ENCODE assay signal across 9 cellular contexts in the genomic region with DNA sequence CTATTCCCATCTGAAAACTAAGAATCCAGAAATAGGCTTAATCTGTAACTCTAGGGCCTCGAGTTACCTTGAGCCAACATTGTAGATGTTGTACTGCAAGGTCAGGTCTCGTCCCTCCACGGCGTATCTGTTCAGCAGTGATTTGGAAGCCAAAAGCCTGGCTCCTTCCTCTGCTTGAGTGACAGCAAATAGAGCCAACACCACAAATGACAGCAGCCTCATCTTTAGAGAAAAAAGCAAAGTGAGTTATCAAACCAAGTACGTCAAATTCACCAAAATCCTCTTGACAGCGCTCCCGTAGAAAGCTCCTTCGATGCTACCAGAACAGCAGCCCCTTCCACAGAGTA. TPM values are rescaled to one million over a fixed set of nuclear protein-coding genes. Genes with fewer than 3 reads are reported as not detected.
DNase-seq lines count a peak whose midpoint lies in the region; ATAC-seq, FAIRE-seq and TF ChIP-seq lines count a peak whose summit lies in the region.
"Had no signal": no experiment of that assay in that cellular context is flagged by ENCODE, and none has a peak within 500 bp of the region (broad histone marks: within the 10 kb centered on the region; RNA-seq: fewer than 3 reads in every experiment).

No MANE protein-coding gene starts in this region.

- peaks cover 25% of the 10 kb centered on the region for H3K36me3 Mint-ChIP-seq in T-helper 1 cell treated with Interleukin-12 subunit alpha and Interleukin-12 subunit beta and Interleukin-4 antibody, amounts not matched to agents 30 μg/mL and 1 μg/mL, for 36 hours (ENCODE audit: low read depth)
- peaks cover 41% of the 10 kb centered on the region for H3K36me3 Mint-ChIP-seq in activated T-helper 2 cell treated with anti-CD3 and anti-CD28 coated beads, Interferon-gamma antibody, Interleukin-2, Interleukin-4, amounts not matched to agents 10 μg/mL and 5 μg/mL and 100 μg/mL, durations not matched to agents 14 hours and 24 hours and 36 hours (ENCODE audit: low read depth)

- H3K4me3 Mint-ChIP-seq in T-helper 1 cell treated with Interleukin-12 subunit alpha and Interleukin-12 subunit beta and Interleukin-4 antibody, amounts not matched to agents 30 μg/mL and 1 μg/mL, for 36 hours: peak overlapping the region; percentile 91
- peak overlapping the region; percentile 98 for H3K4me3 Mint-ChIP-seq in activated T-helper 2 cell treated with anti-CD3 and anti-CD28 coated beads, Interferon-gamma antibody, Interleukin-2, Interleukin-4, amounts not matched to agents 10 μg/mL and 5 μg/mL and 100 μg/mL, durations not matched to agents 14 hours and 24 hours and 36 hours (ENCODE audit: low read depth)

- H2AFZ ChIP-seq in keratinocyte (ENCODE audit: control insufficient read depth, low read length): no peak overlapping the region

- peak overlapping the region; percentile 69 for H3K4me2 ChIP-seq in keratinocyte (ENCODE audit: control insufficient read depth, extremely low read depth, insufficient read depth, low read depth, low read length)

- peaks cover under 1% of the 10 kb centered on the region for H3K27me3 ChIP-seq in keratinocyte (ENCODE audit: control insufficient read depth, extremely low read depth, insufficient read depth, low read length)
- no peaks in the 10 kb centered on the region for H3K27me3 ChIP-seq in stomach smooth muscle (ENCODE audit: control insufficient read depth in 1 of 2, insufficient read depth in 2 of 2, low read length in 2 of 2)

- H3K9me3 ChIP-seq in keratinocyte (ENCODE audit: control insufficient read depth, low read depth, low read length): no peaks in the 10 kb centered on the region
- no peaks in the 10 kb centered on the region for H3K9me3 ChIP-seq in stomach smooth muscle (ENCODE audit: control insufficient read depth in 2 of 2, low read length in 2 of 2)

- intact Hi-C loops in activated T-helper 2 cell treated with anti-CD3 and anti-CD28 coated beads, Interferon-gamma antibody, Interleukin-2, Interleukin-4, amounts not matched to agents 10 μg/mL and 5 μg/mL and 100 μg/mL, durations not matched to agents 14 hours and 24 hours and 36 hours (cut with micrococcal nuclease): loop anchor here (1.0 to 2.0 kb wide), 2 partner anchors 34 to 47 kb away; partner anchors contain the start of gene LAMTOR2

- H3K4me3 ChIP-seq in keratinocyte (ENCODE audit: control insufficient read depth in 2 of 3, extremely low read depth in 1 of 3, insufficient read depth in 2 of 3, low read depth in 1 of 3, low read length in 3 of 3): peak overlapping the region; percentile 70 to 76 (median 73)
- H3K4me3 ChIP-seq in stomach smooth muscle (ENCODE audit: low read length in 2 of 2): peak overlapping the region; percentile 76 to 91

- peaks cover 5% of the 10 kb centered on the region for H3K27me3 Mint-ChIP-seq in T-helper 1 cell treated with Interleukin-12 subunit alpha and Interleukin-12 subunit beta and Interleukin-4 antibody, amounts not matched to agents 30 μg/mL and 1 μg/mL, for 36 hours (ENCODE audit: low read depth)
- H3K27me3 Mint-ChIP-seq in activated T-helper 2 cell treated with anti-CD3 and anti-CD28 coated beads, Interferon-gamma antibody, Interleukin-2, Interleukin-4, amounts not matched to agents 10 μg/mL and 5 μg/mL and 100 μg/mL, durations not matched to agents 14 hours and 24 hours and 36 hours (ENCODE audit: low read depth): peaks cover 3% of the 10 kb centered on the region

- FAIRE-seq in keratinocyte (lab: Jason Lieb, UNC): no peak
- FAIRE-seq: A204.1 had no signal

- peak overlapping the region; percentile 84 for H3K27ac Mint-ChIP-seq in T-helper 1 cell treated with Interleukin-12 subunit alpha and Interleukin-12 subunit beta and Interleukin-4 antibody, amounts not matched to agents 30 μg/mL and 1 μg/mL, for 36 hours
- peak overlapping the region; percentile 90 for H3K27ac Mint-ChIP-seq in activated T-helper 2 cell treated with anti-CD3 and anti-CD28 coated beads, Interferon-gamma antibody, Interleukin-2, Interleukin-4, amounts not matched to agents 10 μg/mL and 5 μg/mL and 100 μg/mL, durations not matched to agents 14 hours and 24 hours and 36 hours

- peaks cover 22% of the 10 kb centered on the region for H3K4me1 Mint-ChIP-seq in T-helper 1 cell treated with Interleukin-12 subunit alpha and Interleukin-12 subunit beta and Interleukin-4 antibody, amounts not matched to agents 30 μg/mL and 1 μg/mL, for 36 hours (ENCODE audit: low read depth)
- H3K4me1 Mint-ChIP-seq in activated T-helper 2 cell treated with anti-CD3 and anti-CD28 coated beads, Interferon-gamma antibody, Interleukin-2, Interleukin-4, amounts not matched to agents 10 μg/mL and 5 μg/mL and 100 μg/mL, durations not matched to agents 14 hours and 24 hours and 36 hours (ENCODE audit: low read depth): peaks cover 19% of the 10 kb centered on the region

- dilution Hi-C loops in keratinocyte (cut with MboI; ENCODE audit: extremely low pct_ligation_motif_present, low sequenced_read_pairs): no loop called here

- no peak for TF ChIP-seq CTCF in keratinocyte (optimal IDR thresholded peaks at IDR 0.05 in 1 of 3, IDR thresholded peaks at IDR 0.05 in 1 of 3, conservative IDR thresholded peaks at IDR 0.05 in 1 of 3; ENCODE audit: extremely low read depth in 1 of 3, insufficient read depth in 2 of 3, low read length in 3 of 3)

- peaks cover 22% of the 10 kb centered on the region for H3K79me2 ChIP-seq in keratinocyte (ENCODE audit: control insufficient read depth, insufficient read depth, low read length)

- peak overlapping the region; percentile 51 for H3K27ac ChIP-seq in keratinocyte (ENCODE audit: control insufficient read depth, insufficient read depth, low read length)
- H3K27ac ChIP-seq in stomach smooth muscle (ENCODE audit: low read length): peak overlapping the region; percentile 24

- H3K9me1 ChIP-seq in keratinocyte (ENCODE audit: control insufficient read depth, extremely low read depth, insufficient read depth, low read length): no peaks in the 10 kb centered on the region

- DNase-seq in T-helper 1 cell (no peak), keratinocyte (ENCODE audit: low read depth, low spot score) (no peak), LoVo (ENCODE audit: low spot score) (no peak), NCI-H748 (lab: John Stamatoyannopoulos, UW; ENCODE audit: unreplicated experiment) (no peak)
- no peak for DNase-seq in activated T-helper 2 cell treated with anti-CD3 and anti-CD28 coated beads, Interferon-gamma antibody, Interleukin-2, Interleukin-4, amounts not matched to agents 10 μg/mL and 5 μg/mL and 100 μg/mL, durations not matched to agents 14 hours and 24 hours and 36 hours (ENCODE audit: low spot score)

- H3K9ac ChIP-seq in keratinocyte (ENCODE audit: control insufficient read depth, extremely low read depth, insufficient read depth, low read length): peak overlapping the region; percentile 80
- peak overlapping the region; percentile 73 to 81 for H3K9ac ChIP-seq in stomach smooth muscle (ENCODE audit: low read length in 2 of 2)

- H3K36me3 ChIP-seq in keratinocyte (ENCODE audit: control insufficient read depth in 2 of 2, extremely low read depth in 1 of 2, insufficient read depth in 2 of 2, low read length in 2 of 2): peaks cover 3 to 14% of the 10 kb centered on the region in 2 experiments
- peaks cover 3 to 10% of the 10 kb centered on the region in 2 donors for H3K36me3 ChIP-seq in stomach smooth muscle (ENCODE audit: control insufficient read depth in 2 of 2, insufficient read depth in 2 of 2, low read length in 2 of 2)

- ATAC-seq in GM21381 (IDR thresholded peaks at IDR 0.05; ENCODE audit: unreplicated experiment): no peak

- no peaks in the 10 kb centered on the region for H4K20me1 ChIP-seq in keratinocyte (ENCODE audit: control insufficient read depth, extremely low read depth, insufficient read depth, low read length)

- H3K4me1 ChIP-seq in keratinocyte (ENCODE audit: control insufficient read depth, extremely low read depth, insufficient read depth, low read length): peaks cover 4% of the 10 kb centered on the region
- peaks cover 7% of the 10 kb centered on the region for H3K4me1 ChIP-seq in stomach smooth muscle (ENCODE audit: control insufficient read depth, insufficient read depth, low read length)

- H3K9me3 Mint-ChIP-seq in T-helper 1 cell treated with Interleukin-12 subunit alpha and Interleukin-12 subunit beta and Interleukin-4 antibody, amounts not matched to agents 30 μg/mL and 1 μg/mL, for 36 hours: no peaks in the 10 kb centered on the region
- H3K9me3 Mint-ChIP-seq in activated T-helper 2 cell treated with anti-CD3 and anti-CD28 coated beads, Interferon-gamma antibody, Interleukin-2, Interleukin-4, amounts not matched to agents 10 μg/mL and 5 μg/mL and 100 μg/mL, durations not matched to agents 14 hours and 24 hours and 36 hours: no peaks in the 10 kb centered on the region

RNA-seq across cellular contexts. Expression of gene SSR2, which starts 0.8 kb away (rescaled TPM):
- total RNA-seq in activated T-helper 2 cell treated with anti-CD3 and anti-CD28 coated beads, Interferon-gamma antibody, Interleukin-2, Interleukin-4, amounts not matched to agents 10 μg/mL and 5 μg/mL and 100 μg/mL, durations not matched to agents 14 hours and 24 hours and 36 hours: 227 and 239 TPM in 2 replicates
- polyA plus RNA-seq in keratinocyte: 295 to 363 TPM (median 302 TPM) in 3 replicates
- 145 TPM for polyA plus RNA-seq in keratinocyte (2011; ENCODE audit: low read depth)
- polyA plus RNA-seq in keratinocyte (2011; cell fraction: cytosol; rRNA removed): 261 and 273 TPM in 2 replicates
- polyA plus RNA-seq in keratinocyte (2011; cell fraction: nucleus; rRNA removed): 277 and 326 TPM in 2 replicates
- polyA plus RNA-seq in keratinocyte (2012; ENCODE audit: low replicate concordance): 124 and 166 TPM in 2 replicates
- 159 to 275 TPM (median 179 TPM) in 3 replicates for polyA minus RNA-seq in keratinocyte
- 98.0 TPM for polyA minus RNA-seq in keratinocyte (2011; cell fraction: cytosol; rRNA and poly(A)+ RNA removed)
- polyA minus RNA-seq in keratinocyte (2011; cell fraction: nucleus; rRNA and poly(A)+ RNA removed): 56.3 and 75.2 TPM in 2 replicates

RNA-seq across cellular contexts. Expression of gene UBQLN4, which starts 33.7 kb away (rescaled TPM):
- 71.3 and 73.3 TPM in 2 replicates for total RNA-seq in activated T-helper 2 cell treated with anti-CD3 and anti-CD28 coated beads, Interferon-gamma antibody, Interleukin-2, Interleukin-4, amounts not matched to agents 10 μg/mL and 5 μg/mL and 100 μg/mL, durations not matched to agents 14 hours and 24 hours and 36 hours
- 34.8 to 42.7 TPM (median 35.8 TPM) in 3 replicates for polyA plus RNA-seq in keratinocyte
- 13.3 TPM for polyA plus RNA-seq in keratinocyte (2011; ENCODE audit: low read depth)
- 33.9 and 36.0 TPM in 2 replicates for polyA plus RNA-seq in keratinocyte (2011; cell fraction: cytosol; rRNA removed)
- polyA plus RNA-seq in keratinocyte (2011; cell fraction: nucleus; rRNA removed): 54.6 and 57.9 TPM in 2 replicates
- 34.0 and 39.8 TPM in 2 replicates for polyA plus RNA-seq in keratinocyte (2012; ENCODE audit: low replicate concordance)
- polyA minus RNA-seq in keratinocyte: 52.2 to 68.2 TPM (median 55.0 TPM) in 3 replicates
- polyA minus RNA-seq in keratinocyte (2011; cell fraction: cytosol; rRNA and poly(A)+ RNA removed): 37.0 TPM
- 21.9 and 26.2 TPM in 2 replicates for polyA minus RNA-seq in keratinocyte (2011; cell fraction: nucleus; rRNA and poly(A)+ RNA removed)

RNA-seq across cellular contexts. Expression of gene LAMTOR2, which starts 34.7 kb away (rescaled TPM):
- 71.0 and 72.5 TPM in 2 replicates for total RNA-seq in activated T-helper 2 cell treated with anti-CD3 and anti-CD28 coated beads, Interferon-gamma antibody, Interleukin-2, Interleukin-4, amounts not matched to agents 10 μg/mL and 5 μg/mL and 100 μg/mL, durations not matched to agents 14 hours and 24 hours and 36 hours
- polyA plus RNA-seq in keratinocyte: 67.5 to 98.0 TPM (median 96.0 TPM) in 3 replicates
- 205 TPM for polyA plus RNA-seq in keratinocyte (2011; ENCODE audit: low read depth)
- 88.2 and 157 TPM in 2 replicates for polyA plus RNA-seq in keratinocyte (2011; cell fraction: cytosol; rRNA removed)
- polyA plus RNA-seq in keratinocyte (2011; cell fraction: nucleus; rRNA removed): 34.3 and 43.3 TPM in 2 replicates
- polyA plus RNA-seq in keratinocyte (2012; ENCODE audit: low replicate concordance): 96.1 and 119 TPM in 2 replicates
- 37.0 to 68.3 TPM (median 56.5 TPM) in 3 replicates for polyA minus RNA-seq in keratinocyte
- 30.1 TPM for polyA minus RNA-seq in keratinocyte (2011; cell fraction: cytosol; rRNA and poly(A)+ RNA removed)
- 11.8 and 14.7 TPM in 2 replicates for polyA minus RNA-seq in keratinocyte (2011; cell fraction: nucleus; rRNA and poly(A)+ RNA removed)

RNA-seq across cellular contexts. Expression of gene RAB25, which starts 41.0 kb away (rescaled TPM):
- total RNA-seq in activated T-helper 2 cell treated with anti-CD3 and anti-CD28 coated beads, Interferon-gamma antibody, Interleukin-2, Interleukin-4, amounts not matched to agents 10 μg/mL and 5 μg/mL and 100 μg/mL, durations not matched to agents 14 hours and 24 hours and 36 hours: 0.18 and 0.21 TPM in 2 replicates
- 93.4 to 159 TPM (median 106 TPM) in 3 replicates for polyA plus RNA-seq in keratinocyte
- polyA plus RNA-seq in keratinocyte (2011; ENCODE audit: low read depth): 155 TPM
- polyA plus RNA-seq in keratinocyte (2011; cell fraction: cytosol; rRNA removed): 168 and 189 TPM in 2 replicates
- polyA plus RNA-seq in keratinocyte (2011; cell fraction: nucleus; rRNA removed): 94.5 and 106 TPM in 2 replicates
- polyA plus RNA-seq in keratinocyte (2012; ENCODE audit: low replicate concordance): 85.5 and 278 TPM in 2 replicates
- polyA minus RNA-seq in keratinocyte: 118 to 203 TPM (median 128 TPM) in 3 replicates
- 96.3 TPM for polyA minus RNA-seq in keratinocyte (2011; cell fraction: cytosol; rRNA and poly(A)+ RNA removed)
- polyA minus RNA-seq in keratinocyte (2011; cell fraction: nucleus; rRNA and poly(A)+ RNA removed): 26.8 and 30.1 TPM in 2 replicates

RNA-seq across cellular contexts. Expression of gene ARHGEF2, which starts 41.6 kb away (rescaled TPM):
- 211 and 216 TPM in 2 replicates for total RNA-seq in activated T-helper 2 cell treated with anti-CD3 and anti-CD28 coated beads, Interferon-gamma antibody, Interleukin-2, Interleukin-4, amounts not matched to agents 10 μg/mL and 5 μg/mL and 100 μg/mL, durations not matched to agents 14 hours and 24 hours and 36 hours
- 27.8 to 39.2 TPM (median 38.7 TPM) in 3 replicates for polyA plus RNA-seq in keratinocyte
- polyA plus RNA-seq in keratinocyte (2011; ENCODE audit: low read depth): 46.0 TPM
- polyA plus RNA-seq in keratinocyte (2011; cell fraction: cytosol; rRNA removed): 26.3 and 43.5 TPM in 2 replicates
- 109 and 131 TPM in 2 replicates for polyA plus RNA-seq in keratinocyte (2011; cell fraction: nucleus; rRNA removed)
- polyA plus RNA-seq in keratinocyte (2012; ENCODE audit: low replicate concordance): 24.2 and 34.9 TPM in 2 replicates
- 32.7 to 61.5 TPM (median 50.0 TPM) in 3 replicates for polyA minus RNA-seq in keratinocyte
- 18.2 TPM for polyA minus RNA-seq in keratinocyte (2011; cell fraction: cytosol; rRNA and poly(A)+ RNA removed)
- polyA minus RNA-seq in keratinocyte (2011; cell fraction: nucleus; rRNA and poly(A)+ RNA removed): 27.5 and 29.3 TPM in 2 replicates
